In the genomic region with DNA sequence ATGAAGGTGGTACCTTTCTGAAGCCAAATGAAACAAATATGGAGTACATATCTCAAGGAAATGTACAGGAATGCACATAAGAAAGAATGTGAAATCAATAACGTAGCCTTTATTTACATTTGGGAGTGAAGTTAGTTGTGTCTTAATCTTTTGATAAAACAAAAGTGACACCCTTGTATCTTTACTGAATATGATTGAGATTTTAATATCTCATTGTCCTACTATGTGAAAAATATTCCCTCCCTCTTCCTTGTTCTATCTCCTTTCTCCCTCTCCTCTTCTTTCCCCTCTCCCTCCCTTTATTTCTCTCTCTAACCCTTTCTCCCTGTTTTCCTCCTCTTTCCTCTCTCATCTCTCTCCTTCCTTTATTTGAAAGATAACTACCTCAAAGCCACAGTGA, we compare ENCODE assay signal across 38 cellular contexts.
"Had no signal": no experiment of that assay in that cellular context is flagged by ENCODE, and none has a peak within 500 bp of the region (broad histone marks: within the 10 kb centered on the region; RNA-seq: fewer than 3 reads in every experiment).

No MANE protein-coding gene starts in this region.

- H3K9me3 Mint-ChIP-seq: activated naive CD4-positive, alpha-beta T cell treated with anti-CD3 and anti-CD28 coated beads for 36 hours; activated naive CD8-positive, alpha-beta T cell treated with anti-CD3 and anti-CD28 coated beads, Interleukin-2, amount 10 ng/mL, durations not matched to agents 7 days and 5 days; activated naive CD8-positive, alpha-beta T cell treated with anti-CD3 and anti-CD28 coated beads, Interleukin-2, amount 50 U/mL, for 24 hours; activated T-cell treated with anti-CD3 and anti-CD28 coated beads, Interleukin-2, amount 50 U/mL, for 24 hours; activated T-cell treated with anti-CD3 and anti-CD28 coated beads, Interleukin-2, amount 50 U/mL, for 72 hours; activated T-helper 1 cell treated with anti-CD3 and anti-CD28 coated beads, Interleukin-12 subunit alpha, Interleukin-12 subunit beta, Interleukin-2, Interleukin-4 antibody, amounts not matched to agents 30 ng/mL and 10 ng/mL and 1 ng/mL, durations not matched to agents 14 hours and 24 hours and 36 hours; activated T-helper 17 cell treated with anti-CD3 and anti-CD28 coated beads, Interleukin-2, amount 50 U/mL, for 72 hours; activated T-helper 2 cell treated with anti-CD3 and anti-CD28 coated beads, Interferon-gamma antibody, Interleukin-2, Interleukin-4, amounts not matched to agents 10 μg/mL and 5 μg/mL and 100 μg/mL, durations not matched to agents 14 hours and 24 hours and 36 hours; brain had no signal

- H3K9me3 ChIP-seq: adrenal gland, ascending aorta, body of pancreas, breast epithelium had no signal

- H3K4me1 Mint-ChIP-seq: activated naive CD8-positive, alpha-beta T cell treated with anti-CD3 and anti-CD28 coated beads for 36 hours; activated naive CD8-positive, alpha-beta T cell treated with anti-CD3 and anti-CD28 coated beads, Interleukin-2, amount 10 ng/mL, durations not matched to agents 7 days and 5 days; activated naive CD8-positive, alpha-beta T cell treated with anti-CD3 and anti-CD28 coated beads, Interleukin-2, amount 50 U/mL, for 24 hours; activated T-helper 17 cell treated with anti-CD3 and anti-CD28 coated beads, Interleukin-2, amount 50 U/mL, for 72 hours; central memory CD8-positive, alpha-beta T cell had no signal

- ATAC-seq: activated naive CD4-positive, alpha-beta T cell treated with anti-CD3 and anti-CD28 coated beads, Interleukin-2, amount 50 U/mL, for 72 hours; activated naive CD8-positive, alpha-beta T cell treated with anti-CD3 and anti-CD28 coated beads, Interleukin-2, amount 50 U/mL, for 24 hours; activated T-cell treated with anti-CD3 and anti-CD28 coated beads, Interleukin-2, amount 50 U/mL, for 4 hours; activated T-cell treated with anti-CD3 and anti-CD28 coated beads, Interleukin-2, amount 50 U/mL, for 72 hours; activated T-helper 17 cell treated with anti-CD3 and anti-CD28 coated beads, Interleukin-2, amount 50 U/mL, for 72 hours; body of pancreas had no signal

- DNase-seq: activated effector memory CD4-positive, alpha-beta T cell treated with anti-CD3 and anti-CD28 coated beads, Interleukin-2, amount 50 U/mL, for 16 hours; activated effector memory CD4-positive, alpha-beta T cell treated with Interleukin-2 at 50 U/mL for 16 hours; activated gamma-delta T cell; activated gamma-delta T cell treated with Interleukin-2 at 50 U/mL for 16 hours; activated naive CD4-positive, alpha-beta T cell; activated naive CD4-positive, alpha-beta T cell treated with anti-CD3 and anti-CD28 coated beads for 36 hours; activated naive CD4-positive, alpha-beta T cell treated with anti-CD3 and anti-CD28 coated beads, Interleukin-2, amount 50 U/mL, for 16 hours; activated naive CD4-positive, alpha-beta T cell treated with Interleukin-2 at 50 U/mL for 16 hours; activated naive CD8-positive, alpha-beta T cell treated with anti-CD3 and anti-CD28 coated beads for 36 hours; activated naive CD8-positive, alpha-beta T cell treated with anti-CD3 and anti-CD28 coated beads, Interleukin-2, amount 10 ng/mL, durations not matched to agents 7 days and 5 days; activated naive CD8-positive, alpha-beta T cell treated with anti-CD3 and anti-CD28 coated beads, Interleukin-2, amount 50 U/mL, for 24 hours; activated T-cell treated with anti-CD3 and anti-CD28 coated beads, Interleukin-2, amount 50 U/mL, for 1 hour; activated T-cell treated with anti-CD3 and anti-CD28 coated beads, Interleukin-2, amount 50 U/mL, for 24 hours; activated T-cell treated with anti-CD3 and anti-CD28 coated beads, Interleukin-2, amount 50 U/mL, for 4 hours; activated T-cell treated with anti-CD3 and anti-CD28 coated beads, Interleukin-2, amount 50 U/mL, for 48 hours; activated T-cell treated with anti-CD3 and anti-CD28 coated beads, Interleukin-2, amount 50 U/mL, for 72 hours; adrenal gland; amniotic stem cell; amygdala; anterior cingulate cortex; aorta; body of pancreas; brain microvascular endothelial cell; caudate nucleus; central memory CD4-positive, alpha-beta T cell; cerebellar nuclear complex had no signal

- H3K36me3 Mint-ChIP-seq: activated naive CD4-positive, alpha-beta T cell treated with anti-CD3 and anti-CD28 coated beads, Interleukin-2, amount 50 U/mL, for 72 hours; activated naive CD8-positive, alpha-beta T cell; activated naive CD8-positive, alpha-beta T cell treated with anti-CD3 and anti-CD28 coated beads for 36 hours; activated naive CD8-positive, alpha-beta T cell treated with anti-CD3 and anti-CD28 coated beads, Interleukin-2, amount 10 ng/mL, durations not matched to agents 7 days and 5 days had no signal

- H3K4me1 ChIP-seq: adrenal gland, ascending aorta, body of pancreas, breast epithelium had no signal

- H3K4me3 ChIP-seq: adrenal gland, ascending aorta, body of pancreas, breast epithelium, cardiac muscle cell had no signal

- H3K27ac Mint-ChIP-seq: activated naive CD4-positive, alpha-beta T cell treated with anti-CD3 and anti-CD28 coated beads for 36 hours; activated naive CD4-positive, alpha-beta T cell treated with anti-CD3 and anti-CD28 coated beads, Interleukin-2, amount 50 U/mL, for 72 hours; activated naive CD8-positive, alpha-beta T cell; activated naive CD8-positive, alpha-beta T cell treated with anti-CD3 and anti-CD28 coated beads for 36 hours; activated naive CD8-positive, alpha-beta T cell treated with anti-CD3 and anti-CD28 coated beads, Interleukin-2, amount 10 ng/mL, durations not matched to agents 7 days and 5 days; activated naive CD8-positive, alpha-beta T cell treated with anti-CD3 and anti-CD28 coated beads, Interleukin-2, amount 50 U/mL, for 24 hours; activated T-cell treated with anti-CD3 and anti-CD28 coated beads, Interleukin-2, amount 50 U/mL, for 24 hours; activated T-cell treated with anti-CD3 and anti-CD28 coated beads, Interleukin-2, amount 50 U/mL, for 72 hours; activated T-helper 1 cell treated with anti-CD3 and anti-CD28 coated beads, Interleukin-12 subunit alpha, Interleukin-12 subunit beta, Interleukin-2, Interleukin-4 antibody, amounts not matched to agents 30 ng/mL and 10 ng/mL and 1 ng/mL, durations not matched to agents 14 hours and 24 hours and 36 hours; activated T-helper 17 cell treated with anti-CD3 and anti-CD28 coated beads, Interleukin-2, amount 50 U/mL, for 72 hours; activated T-helper 2 cell treated with anti-CD3 and anti-CD28 coated beads, Interferon-gamma antibody, Interleukin-2, Interleukin-4, amounts not matched to agents 10 μg/mL and 5 μg/mL and 100 μg/mL, durations not matched to agents 14 hours and 24 hours and 36 hours; brain had no signal

- FAIRE-seq: astrocyte, bronchial epithelial cell had no signal

- H3K4me3 Mint-ChIP-seq: activated naive CD4-positive, alpha-beta T cell treated with anti-CD3 and anti-CD28 coated beads for 36 hours; activated naive CD8-positive, alpha-beta T cell; activated naive CD8-positive, alpha-beta T cell treated with anti-CD3 and anti-CD28 coated beads for 36 hours; activated naive CD8-positive, alpha-beta T cell treated with anti-CD3 and anti-CD28 coated beads, Interleukin-2, amount 10 ng/mL, durations not matched to agents 7 days and 5 days; activated naive CD8-positive, alpha-beta T cell treated with anti-CD3 and anti-CD28 coated beads, Interleukin-2, amount 50 U/mL, for 24 hours; activated T-cell treated with anti-CD3 and anti-CD28 coated beads, Interleukin-2, amount 50 U/mL, for 24 hours; activated T-cell treated with anti-CD3 and anti-CD28 coated beads, Interleukin-2, amount 50 U/mL, for 4 hours; activated T-cell treated with anti-CD3 and anti-CD28 coated beads, Interleukin-2, amount 50 U/mL, for 72 hours; activated T-helper 1 cell treated with anti-CD3 and anti-CD28 coated beads, Interleukin-12 subunit alpha, Interleukin-12 subunit beta, Interleukin-2, Interleukin-4 antibody, amounts not matched to agents 30 ng/mL and 10 ng/mL and 1 ng/mL, durations not matched to agents 14 hours and 24 hours and 36 hours; activated T-helper 17 cell treated with anti-CD3 and anti-CD28 coated beads, Interleukin-2, amount 50 U/mL, for 72 hours; brain; central memory CD8-positive, alpha-beta T cell had no signal

- H3K27me3 ChIP-seq: adrenal gland, ascending aorta, body of pancreas, brain microvascular endothelial cell, breast epithelium, cardiac muscle cell had no signal

- H3K36me3 ChIP-seq: adrenal gland, ascending aorta, brain microvascular endothelial cell, breast epithelium, cardiac muscle cell had no signal

- H3K27ac ChIP-seq: adrenal gland, ascending aorta, body of pancreas, brain microvascular endothelial cell, breast epithelium, cardiac muscle cell had no signal

- H3K27me3 Mint-ChIP-seq: activated T-cell treated with anti-CD3 and anti-CD28 coated beads, Interleukin-2, amount 50 U/mL, for 24 hours; brain; central memory CD8-positive, alpha-beta T cell had no signal
